ENCODE assay signal across 8 cellular contexts in the genomic region with DNA sequence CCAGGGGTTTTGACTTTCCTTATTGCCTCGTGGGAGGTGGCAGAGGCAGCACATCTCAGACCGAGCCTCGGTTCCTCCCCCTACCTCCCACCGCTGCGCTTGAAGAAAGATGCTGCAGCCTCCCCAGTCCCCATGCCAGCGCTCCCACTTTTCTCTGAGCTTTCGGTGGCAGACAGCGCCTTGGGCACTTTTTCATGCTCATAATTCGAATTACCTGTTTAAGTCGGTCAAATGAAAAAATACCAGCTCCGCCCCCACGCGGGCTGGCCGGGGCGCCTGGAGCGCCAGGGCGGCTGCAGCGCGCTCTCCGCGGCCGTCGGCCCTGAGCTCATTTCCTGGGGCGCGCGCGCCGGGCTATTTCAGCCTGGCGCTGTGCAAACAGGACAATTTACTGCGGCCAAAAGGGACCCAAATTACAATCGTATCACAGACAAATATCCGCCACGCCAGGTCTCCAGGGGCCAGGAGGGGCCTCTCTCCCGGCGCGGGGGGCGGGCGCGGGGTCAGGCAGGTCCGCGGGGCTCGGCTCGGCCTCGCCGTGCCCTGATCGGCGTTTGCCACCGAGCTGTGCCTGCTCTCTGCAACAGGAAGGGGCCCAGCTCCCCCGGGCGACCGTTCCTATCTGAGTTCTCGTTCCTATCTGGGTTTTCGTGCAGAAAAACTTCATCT. TPM values are rescaled to one million over a fixed set of nuclear protein-coding genes. Genes with fewer than 3 reads are reported as not detected.
DNase-seq lines count a peak whose midpoint lies in the region; ATAC-seq and TF ChIP-seq lines count a peak whose summit lies in the region.

No MANE protein-coding gene starts in this region.

- ATAC-seq in sciatic nerve (no peak), HG03342 (IDR thresholded peaks at IDR 0.05; ENCODE audit: unreplicated experiment) (no peak)

- no peak overlapping the region for H3K27ac Mint-ChIP-seq in activated CD4-positive, alpha-beta memory T cell treated with anti-CD3 and anti-CD28 coated beads for 36 hours
- H3K27ac Mint-ChIP-seq in neural crest cell (ENCODE audit: unreplicated experiment) = no peak overlapping the region

- H3K9me3 Mint-ChIP-seq in activated CD4-positive, alpha-beta memory T cell treated with anti-CD3 and anti-CD28 coated beads for 36 hours = no peaks in the 10 kb centered on the region
- no peaks in the 10 kb centered on the region for H3K9me3 Mint-ChIP-seq in neural crest cell

- H3K27me3 ChIP-seq in H7 (ENCODE audit: control insufficient read depth, insufficient read depth, low read length) = peaks cover 27% of the 10 kb centered on the region

- intact Hi-C loops in activated CD4-positive, alpha-beta memory T cell treated with anti-CD3 and anti-CD28 coated beads for 36 hours (cut with micrococcal nuclease) = no loop called here
- intact Hi-C loops in sciatic nerve (cut with DNase I) = no loop called here
- intact Hi-C loops in posterior vena cava (cut with DNase I) = no loop called here

- H3K4me3 Mint-ChIP-seq in activated CD4-positive, alpha-beta memory T cell treated with anti-CD3 and anti-CD28 coated beads for 36 hours = peak overlapping the region; percentile 48
- peak overlapping the region; percentile 68 for H3K4me3 Mint-ChIP-seq in neural crest cell

- POLR2A ChIA-PET in activated CD4-positive, alpha-beta memory T cell treated with anti-CD3 and anti-CD28 coated beads for 36 hours (lab: Charles Lee) = interaction anchor here (0.6 kb wide), 1 partner anchor 837 kb away, joined by 3 read pairs; no protein-coding TSS in a partner anchor

- no peaks in the 10 kb centered on the region for H3K36me3 ChIP-seq in H7 (replicated peaks; ENCODE audit: control insufficient read depth, insufficient read depth, low read length)

- CTCF ChIA-PET in activated CD4-positive, alpha-beta memory T cell treated with anti-CD3 and anti-CD28 coated beads for 36 hours (lab: Charles Lee) = interaction anchor here (0.9 to 2.1 kb wide), 9 partner anchors 16 to 165 kb away, joined by 3 to 11 read pairs (median 6); a partner anchor contains a TSS

- H3K4me3 ChIP-seq in H7 (ENCODE audit: insufficient read depth, low read depth, low read length) (peak overlapping the region; percentile 49), fibroblast of the aortic adventitia (ENCODE audit: low read depth, low read length) (peak overlapping the region; percentile 59)

- H3K36me3 Mint-ChIP-seq in activated CD4-positive, alpha-beta memory T cell treated with anti-CD3 and anti-CD28 coated beads for 36 hours = no peaks in the 10 kb centered on the region
- H3K36me3 Mint-ChIP-seq in neural crest cell (ENCODE audit: low read depth) = no peaks in the 10 kb centered on the region

- H3K4me1 Mint-ChIP-seq in activated CD4-positive, alpha-beta memory T cell treated with anti-CD3 and anti-CD28 coated beads for 36 hours (ENCODE audit: low read depth) = peaks cover 12% of the 10 kb centered on the region
- H3K4me1 Mint-ChIP-seq in neural crest cell = peaks cover 23% of the 10 kb centered on the region

- TF ChIP-seq CTCF in fibroblast of the aortic adventitia (IDR thresholded peaks at IDR 0.05; ENCODE audit: insufficient read depth, low read length) (no peak), neural crest cell (conservative IDR thresholded peaks at IDR 0.05) (no peak)

- peak; percentile 57 for DNase-seq in AG08395 (ENCODE audit: low spot score)
- peak; percentile 85 for DNase-seq in H7
- DNase-seq in activated CD4-positive, alpha-beta memory T cell treated with anti-CD3 and anti-CD28 coated beads for 36 hours = peak; percentile 39
- DNase-seq in fibroblast of the aortic adventitia (ENCODE audit: low read depth) = no peak
- DNase-seq in neural crest cell (ENCODE audit: low read depth, low spot score) = peak; percentile 31
- no peak for DNase-seq in sciatic nerve (ENCODE audit: low spot score)
- no peak for DNase-seq in posterior vena cava (ENCODE audit: low spot score)

- H3K27me3 Mint-ChIP-seq in activated CD4-positive, alpha-beta memory T cell treated with anti-CD3 and anti-CD28 coated beads for 36 hours = peaks cover 42% of the 10 kb centered on the region
- peaks cover 33% of the 10 kb centered on the region for H3K27me3 Mint-ChIP-seq in neural crest cell (ENCODE audit: low read depth)

RNA-seq across cellular contexts. Expression of a gene that starts 45.0 kb away (rescaled TPM):
- total RNA-seq in H7 (2014; rRNA removed; shearing (Covaris generic)) = not detected in 2 replicates
- total RNA-seq in activated CD4-positive, alpha-beta memory T cell treated with anti-CD3 and anti-CD28 coated beads for 36 hours = not detected
- total RNA-seq in fibroblast of the aortic adventitia (ENCODE audit: low replicate concordance) = 0.09 TPM in 1 of 2 replicates, not detected in the other
- total RNA-seq in neural crest cell = not detected in 2 replicates
- total RNA-seq in sciatic nerve = not detected
- total RNA-seq in posterior vena cava = not detected

RNA-seq across cellular contexts. Expression of a gene that starts 51.9 kb away (rescaled TPM):
- total RNA-seq in H7 (2014; rRNA removed; shearing (Covaris generic)) = 0.18 TPM in 1 of 2 replicates, not detected in the other
- under 1 TPM; 0.34 to 0.67 TPM for total RNA-seq in activated CD4-positive, alpha-beta memory T cell treated with anti-CD3 and anti-CD28 coated beads for 36 hours
- total RNA-seq in fibroblast of the aortic adventitia (ENCODE audit: low replicate concordance) (not detected in 2 replicates), neural crest cell (1.1 and 1.7 TPM in 2 replicates), sciatic nerve (19.5 TPM), posterior vena cava (1 to 10 TPM; 6.7 to 7.7 TPM)

Comparison
In these comparisons a context has a peak if more than half of its experiments do, and no peak if none do; other contexts are left out.
1. DNase-seq: peak in AG08395 (single experiment), H7 (single experiment), activated CD4-positive, alpha-beta memory T cell treated with anti-CD3 and anti-CD28 coated beads for 36 hours (single experiment) and neural crest cell (single experiment); none in fibroblast of the aortic adventitia (single experiment), sciatic nerve (single experiment) and posterior vena cava (single experiment).